Comparison of ENCODE assay signal across 1 cellular context in the genomic region with DNA sequence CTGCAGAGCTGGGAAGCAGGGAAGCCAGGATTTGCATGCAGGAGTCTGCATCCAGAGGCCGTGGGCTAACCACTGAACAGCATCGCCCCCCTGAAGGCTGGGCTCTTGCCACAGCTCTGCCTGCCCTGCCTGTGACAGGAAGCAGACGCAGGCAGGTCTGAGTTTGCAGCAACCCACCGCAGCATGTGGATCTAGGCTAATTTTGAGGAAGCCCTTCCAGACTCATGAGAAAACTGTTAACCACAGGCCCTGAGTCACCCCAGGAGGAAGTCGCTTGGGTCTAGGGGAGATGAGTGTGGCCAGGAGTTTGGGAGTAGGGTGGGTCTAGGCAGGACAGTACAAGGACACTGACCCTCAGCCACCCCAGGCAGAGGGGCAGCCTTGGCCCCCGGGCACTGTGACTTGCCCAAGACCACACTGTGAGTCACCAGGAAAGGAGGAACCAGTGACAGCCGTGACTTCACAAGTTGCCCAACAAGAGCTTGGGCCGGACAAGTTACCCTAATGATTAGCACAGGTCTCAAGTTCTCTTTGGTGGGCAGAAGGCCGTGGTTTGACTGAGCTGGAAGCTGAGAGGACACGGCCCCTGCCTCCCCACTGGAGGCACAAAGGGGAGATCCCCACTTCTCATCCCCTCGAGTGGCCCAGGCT.
TF ChIP-seq lines count a peak whose summit lies in the region.

No MANE protein-coding gene starts in this region.

TF ChIP-seq in K562, 482 proteins besides CTCF, POLR2A, EP300 and RAD21 (continued from another document and continues in another):
- TF ChIP-seq, protein P1, sequence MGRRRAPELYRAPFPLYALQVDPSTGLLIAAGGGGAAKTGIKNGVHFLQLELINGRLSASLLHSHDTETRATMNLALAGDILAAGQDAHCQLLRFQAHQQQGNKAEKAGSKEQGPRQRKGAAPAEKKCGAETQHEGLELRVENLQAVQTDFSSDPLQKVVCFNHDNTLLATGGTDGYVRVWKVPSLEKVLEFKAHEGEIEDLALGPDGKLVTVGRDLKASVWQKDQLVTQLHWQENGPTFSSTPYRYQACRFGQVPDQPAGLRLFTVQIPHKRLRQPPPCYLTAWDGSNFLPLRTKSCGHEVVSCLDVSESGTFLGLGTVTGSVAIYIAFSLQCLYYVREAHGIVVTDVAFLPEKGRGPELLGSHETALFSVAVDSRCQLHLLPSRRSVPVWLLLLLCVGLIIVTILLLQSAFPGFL (CRISPR knock-in tag; IDR thresholded peaks at IDR 0.05), result no peak
- TF ChIP-seq COPS2 (conservative IDR thresholded peaks at IDR 0.05) (no peak), EP400 (IDR thresholded peaks at IDR 0.05) (no peak), STAT5A (IDR thresholded peaks at IDR 0.05; ENCODE audit: borderline replicate concordance, low read length) (no peak), CCNT2 (IDR thresholded peaks at IDR 0.05; ENCODE audit: borderline replicate concordance, extremely low read depth, insufficient read length, low read depth, low read length) (no peak), FOXP1 (CRISPR knock-in tag; IDR thresholded peaks at IDR 0.05) (0 out of 2 replicates have a peak, but pooled peaks have one; percentile 9), PPARD (CRISPR knock-in tag; IDR thresholded peaks at IDR 0.05) (no peak), FOXM1 (IDR thresholded peaks at IDR 0.05; ENCODE audit: low read depth) (no peak), FOXM1 (CRISPR knock-in tag; IDR thresholded peaks at IDR 0.05; ENCODE audit: low read depth) (no peak), CREM (IDR thresholded peaks at IDR 0.05; ENCODE audit: low read depth) (peak; percentile 72), EZH2 (IDR thresholded peaks at IDR 0.05; ENCODE audit: borderline replicate concordance, low read depth, low read length) (no peak), RBFOX2 (IDR thresholded peaks at IDR 0.05; ENCODE audit: low read depth, low read length) (peak; percentile 58), BCL6 (CRISPR knock-in tag; IDR thresholded peaks at IDR 0.05) (peak; percentile 41), NEUROD1 (IDR thresholded peaks at IDR 0.05; ENCODE audit: borderline replicate concordance, low read depth, low read length, partially characterized antibody) (peak; percentile 20), MAZ (CRISPR knock-in tag; conservative IDR thresholded peaks at IDR 0.05 in 1 of 2, IDR thresholded peaks at IDR 0.05 in 1 of 2) (peak; percentile 79 to 88), LCOR (CRISPR knock-in tag; IDR thresholded peaks at IDR 0.05) (peak; percentile 91), RCOR1 (IDR thresholded peaks at IDR 0.05; ENCODE audit: borderline replicate concordance in 1 of 2, low read depth in 2 of 2, low read length in 2 of 2) (peak in 1 of 2 experiments; percentile 35; a peak in 1 of 4 replicates), ELF1 (tag; IDR thresholded peaks at IDR 0.05) (no peak; the same call in 1 of the 2 replicates), TBL1XR1 (IDR thresholded peaks at IDR 0.05; ENCODE audit: low read length in 2 of 2) (no peak), DDX20 (tag; IDR thresholded peaks at IDR 0.05; ENCODE audit: low read depth) (no peak), OTX1 (CRISPR knock-in tag; IDR thresholded peaks at IDR 0.05) (0 out of 2 replicates have a peak, but pooled peaks have one; percentile 51), POLR3G (IDR thresholded peaks at IDR 0.05; ENCODE audit: extremely low read depth, insufficient read length, insufficient replicate concordance) (no peak), KLF1 (tag; IDR thresholded peaks at IDR 0.05) (no peak), RBM34 (IDR thresholded peaks at IDR 0.05; ENCODE audit: borderline replicate concordance, insufficient read depth, low read length) (no peak), ZNF780A (CRISPR knock-in tag; IDR thresholded peaks at IDR 0.05) (no peak)
- TF ChIP-seq, protein P2, sequence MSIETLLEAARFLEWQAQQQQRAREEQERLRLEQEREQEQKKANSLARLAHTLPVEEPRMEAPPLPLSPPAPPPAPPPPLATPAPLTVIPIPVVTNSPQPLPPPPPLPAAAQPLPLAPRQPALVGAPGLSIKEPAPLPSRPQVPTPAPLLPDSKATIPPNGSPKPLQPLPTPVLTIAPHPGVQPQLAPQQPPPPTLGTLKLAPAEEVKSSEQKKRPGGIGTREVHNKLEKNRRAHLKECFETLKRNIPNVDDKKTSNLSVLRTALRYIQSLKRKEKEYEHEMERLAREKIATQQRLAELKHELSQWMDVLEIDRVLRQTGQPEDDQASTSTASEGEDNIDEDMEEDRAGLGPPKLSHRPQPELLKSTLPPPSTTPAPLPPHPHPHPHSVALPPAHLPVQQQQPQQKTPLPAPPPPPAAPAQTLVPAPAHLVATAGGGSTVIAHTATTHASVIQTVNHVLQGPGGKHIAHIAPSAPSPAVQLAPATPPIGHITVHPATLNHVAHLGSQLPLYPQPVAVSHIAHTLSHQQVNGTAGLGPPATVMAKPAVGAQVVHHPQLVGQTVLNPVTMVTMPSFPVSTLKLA (conservative IDR thresholded peaks at IDR 0.05), result peak in 1 of 2 experiments; percentile 77; a peak in 2 of 4 replicates
- TF ChIP-seq, protein P3, sequence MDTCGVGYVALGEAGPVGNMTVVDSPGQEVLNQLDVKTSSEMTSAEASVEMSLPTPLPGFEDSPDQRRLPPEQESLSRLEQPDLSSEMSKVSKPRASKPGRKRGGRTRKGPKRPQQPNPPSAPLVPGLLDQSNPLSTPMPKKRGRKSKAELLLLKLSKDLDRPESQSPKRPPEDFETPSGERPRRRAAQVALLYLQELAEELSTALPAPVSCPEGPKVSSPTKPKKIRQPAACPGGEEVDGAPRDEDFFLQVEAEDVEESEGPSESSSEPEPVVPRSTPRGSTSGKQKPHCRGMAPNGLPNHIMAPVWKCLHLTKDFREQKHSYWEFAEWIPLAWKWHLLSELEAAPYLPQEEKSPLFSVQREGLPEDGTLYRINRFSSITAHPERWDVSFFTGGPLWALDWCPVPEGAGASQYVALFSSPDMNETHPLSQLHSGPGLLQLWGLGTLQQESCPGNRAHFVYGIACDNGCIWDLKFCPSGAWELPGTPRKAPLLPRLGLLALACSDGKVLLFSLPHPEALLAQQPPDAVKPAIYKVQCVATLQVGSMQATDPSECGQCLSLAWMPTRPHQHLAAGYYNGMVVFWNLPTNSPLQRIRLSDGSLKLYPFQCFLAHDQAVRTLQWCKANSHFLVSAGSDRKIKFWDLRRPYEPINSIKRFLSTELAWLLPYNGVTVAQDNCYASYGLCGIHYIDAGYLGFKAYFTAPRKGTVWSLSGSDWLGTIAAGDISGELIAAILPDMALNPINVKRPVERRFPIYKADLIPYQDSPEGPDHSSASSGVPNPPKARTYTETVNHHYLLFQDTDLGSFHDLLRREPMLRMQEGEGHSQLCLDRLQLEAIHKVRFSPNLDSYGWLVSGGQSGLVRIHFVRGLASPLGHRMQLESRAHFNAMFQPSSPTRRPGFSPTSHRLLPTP (IDR thresholded peaks at IDR 0.05; ENCODE audit: borderline replicate concordance, extremely low read depth, insufficient read length), result no peak
- TF ChIP-seq, protein P4, sequence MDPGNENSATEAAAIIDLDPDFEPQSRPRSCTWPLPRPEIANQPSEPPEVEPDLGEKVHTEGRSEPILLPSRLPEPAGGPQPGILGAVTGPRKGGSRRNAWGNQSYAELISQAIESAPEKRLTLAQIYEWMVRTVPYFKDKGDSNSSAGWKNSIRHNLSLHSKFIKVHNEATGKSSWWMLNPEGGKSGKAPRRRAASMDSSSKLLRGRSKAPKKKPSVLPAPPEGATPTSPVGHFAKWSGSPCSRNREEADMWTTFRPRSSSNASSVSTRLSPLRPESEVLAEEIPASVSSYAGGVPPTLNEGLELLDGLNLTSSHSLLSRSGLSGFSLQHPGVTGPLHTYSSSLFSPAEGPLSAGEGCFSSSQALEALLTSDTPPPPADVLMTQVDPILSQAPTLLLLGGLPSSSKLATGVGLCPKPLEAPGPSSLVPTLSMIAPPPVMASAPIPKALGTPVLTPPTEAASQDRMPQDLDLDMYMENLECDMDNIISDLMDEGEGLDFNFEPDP (CRISPR knock-in tag; IDR thresholded peaks at IDR 0.05), result no peak
- TF ChIP-seq, protein P5, sequence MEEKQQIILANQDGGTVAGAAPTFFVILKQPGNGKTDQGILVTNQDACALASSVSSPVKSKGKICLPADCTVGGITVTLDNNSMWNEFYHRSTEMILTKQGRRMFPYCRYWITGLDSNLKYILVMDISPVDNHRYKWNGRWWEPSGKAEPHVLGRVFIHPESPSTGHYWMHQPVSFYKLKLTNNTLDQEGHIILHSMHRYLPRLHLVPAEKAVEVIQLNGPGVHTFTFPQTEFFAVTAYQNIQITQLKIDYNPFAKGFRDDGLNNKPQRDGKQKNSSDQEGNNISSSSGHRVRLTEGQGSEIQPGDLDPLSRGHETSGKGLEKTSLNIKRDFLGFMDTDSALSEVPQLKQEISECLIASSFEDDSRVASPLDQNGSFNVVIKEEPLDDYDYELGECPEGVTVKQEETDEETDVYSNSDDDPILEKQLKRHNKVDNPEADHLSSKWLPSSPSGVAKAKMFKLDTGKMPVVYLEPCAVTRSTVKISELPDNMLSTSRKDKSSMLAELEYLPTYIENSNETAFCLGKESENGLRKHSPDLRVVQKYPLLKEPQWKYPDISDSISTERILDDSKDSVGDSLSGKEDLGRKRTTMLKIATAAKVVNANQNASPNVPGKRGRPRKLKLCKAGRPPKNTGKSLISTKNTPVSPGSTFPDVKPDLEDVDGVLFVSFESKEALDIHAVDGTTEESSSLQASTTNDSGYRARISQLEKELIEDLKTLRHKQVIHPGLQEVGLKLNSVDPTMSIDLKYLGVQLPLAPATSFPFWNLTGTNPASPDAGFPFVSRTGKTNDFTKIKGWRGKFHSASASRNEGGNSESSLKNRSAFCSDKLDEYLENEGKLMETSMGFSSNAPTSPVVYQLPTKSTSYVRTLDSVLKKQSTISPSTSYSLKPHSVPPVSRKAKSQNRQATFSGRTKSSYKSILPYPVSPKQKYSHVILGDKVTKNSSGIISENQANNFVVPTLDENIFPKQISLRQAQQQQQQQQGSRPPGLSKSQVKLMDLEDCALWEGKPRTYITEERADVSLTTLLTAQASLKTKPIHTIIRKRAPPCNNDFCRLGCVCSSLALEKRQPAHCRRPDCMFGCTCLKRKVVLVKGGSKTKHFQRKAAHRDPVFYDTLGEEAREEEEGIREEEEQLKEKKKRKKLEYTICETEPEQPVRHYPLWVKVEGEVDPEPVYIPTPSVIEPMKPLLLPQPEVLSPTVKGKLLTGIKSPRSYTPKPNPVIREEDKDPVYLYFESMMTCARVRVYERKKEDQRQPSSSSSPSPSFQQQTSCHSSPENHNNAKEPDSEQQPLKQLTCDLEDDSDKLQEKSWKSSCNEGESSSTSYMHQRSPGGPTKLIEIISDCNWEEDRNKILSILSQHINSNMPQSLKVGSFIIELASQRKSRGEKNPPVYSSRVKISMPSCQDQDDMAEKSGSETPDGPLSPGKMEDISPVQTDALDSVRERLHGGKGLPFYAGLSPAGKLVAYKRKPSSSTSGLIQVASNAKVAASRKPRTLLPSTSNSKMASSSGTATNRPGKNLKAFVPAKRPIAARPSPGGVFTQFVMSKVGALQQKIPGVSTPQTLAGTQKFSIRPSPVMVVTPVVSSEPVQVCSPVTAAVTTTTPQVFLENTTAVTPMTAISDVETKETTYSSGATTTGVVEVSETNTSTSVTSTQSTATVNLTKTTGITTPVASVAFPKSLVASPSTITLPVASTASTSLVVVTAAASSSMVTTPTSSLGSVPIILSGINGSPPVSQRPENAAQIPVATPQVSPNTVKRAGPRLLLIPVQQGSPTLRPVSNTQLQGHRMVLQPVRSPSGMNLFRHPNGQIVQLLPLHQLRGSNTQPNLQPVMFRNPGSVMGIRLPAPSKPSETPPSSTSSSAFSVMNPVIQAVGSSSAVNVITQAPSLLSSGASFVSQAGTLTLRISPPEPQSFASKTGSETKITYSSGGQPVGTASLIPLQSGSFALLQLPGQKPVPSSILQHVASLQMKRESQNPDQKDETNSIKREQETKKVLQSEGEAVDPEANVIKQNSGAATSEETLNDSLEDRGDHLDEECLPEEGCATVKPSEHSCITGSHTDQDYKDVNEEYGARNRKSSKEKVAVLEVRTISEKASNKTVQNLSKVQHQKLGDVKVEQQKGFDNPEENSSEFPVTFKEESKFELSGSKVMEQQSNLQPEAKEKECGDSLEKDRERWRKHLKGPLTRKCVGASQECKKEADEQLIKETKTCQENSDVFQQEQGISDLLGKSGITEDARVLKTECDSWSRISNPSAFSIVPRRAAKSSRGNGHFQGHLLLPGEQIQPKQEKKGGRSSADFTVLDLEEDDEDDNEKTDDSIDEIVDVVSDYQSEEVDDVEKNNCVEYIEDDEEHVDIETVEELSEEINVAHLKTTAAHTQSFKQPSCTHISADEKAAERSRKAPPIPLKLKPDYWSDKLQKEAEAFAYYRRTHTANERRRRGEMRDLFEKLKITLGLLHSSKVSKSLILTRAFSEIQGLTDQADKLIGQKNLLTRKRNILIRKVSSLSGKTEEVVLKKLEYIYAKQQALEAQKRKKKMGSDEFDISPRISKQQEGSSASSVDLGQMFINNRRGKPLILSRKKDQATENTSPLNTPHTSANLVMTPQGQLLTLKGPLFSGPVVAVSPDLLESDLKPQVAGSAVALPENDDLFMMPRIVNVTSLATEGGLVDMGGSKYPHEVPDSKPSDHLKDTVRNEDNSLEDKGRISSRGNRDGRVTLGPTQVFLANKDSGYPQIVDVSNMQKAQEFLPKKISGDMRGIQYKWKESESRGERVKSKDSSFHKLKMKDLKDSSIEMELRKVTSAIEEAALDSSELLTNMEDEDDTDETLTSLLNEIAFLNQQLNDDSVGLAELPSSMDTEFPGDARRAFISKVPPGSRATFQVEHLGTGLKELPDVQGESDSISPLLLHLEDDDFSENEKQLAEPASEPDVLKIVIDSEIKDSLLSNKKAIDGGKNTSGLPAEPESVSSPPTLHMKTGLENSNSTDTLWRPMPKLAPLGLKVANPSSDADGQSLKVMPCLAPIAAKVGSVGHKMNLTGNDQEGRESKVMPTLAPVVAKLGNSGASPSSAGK (IDR thresholded peaks at IDR 0.05), result peak; percentile 78
- TF ChIP-seq, protein P6, sequence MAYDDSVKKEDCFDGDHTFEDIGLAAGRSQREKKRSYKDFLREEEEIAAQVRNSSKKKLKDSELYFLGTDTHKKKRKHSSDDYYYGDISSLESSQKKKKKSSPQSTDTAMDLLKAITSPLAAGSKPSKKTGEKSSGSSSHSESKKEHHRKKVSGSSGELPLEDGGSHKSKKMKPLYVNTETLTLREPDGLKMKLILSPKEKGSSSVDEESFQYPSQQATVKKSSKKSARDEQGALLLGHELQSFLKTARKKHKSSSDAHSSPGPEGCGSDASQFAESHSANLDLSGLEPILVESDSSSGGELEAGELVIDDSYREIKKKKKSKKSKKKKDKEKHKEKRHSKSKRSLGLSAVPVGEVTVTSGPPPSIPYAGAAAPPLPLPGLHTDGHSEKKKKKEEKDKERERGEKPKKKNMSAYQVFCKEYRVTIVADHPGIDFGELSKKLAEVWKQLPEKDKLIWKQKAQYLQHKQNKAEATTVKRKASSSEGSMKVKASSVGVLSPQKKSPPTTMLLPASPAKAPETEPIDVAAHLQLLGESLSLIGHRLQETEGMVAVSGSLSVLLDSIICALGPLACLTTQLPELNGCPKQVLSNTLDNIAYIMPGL (CRISPR knock-in tag; IDR thresholded peaks at IDR 0.05), result no peak
- TF ChIP-seq, protein P7, sequence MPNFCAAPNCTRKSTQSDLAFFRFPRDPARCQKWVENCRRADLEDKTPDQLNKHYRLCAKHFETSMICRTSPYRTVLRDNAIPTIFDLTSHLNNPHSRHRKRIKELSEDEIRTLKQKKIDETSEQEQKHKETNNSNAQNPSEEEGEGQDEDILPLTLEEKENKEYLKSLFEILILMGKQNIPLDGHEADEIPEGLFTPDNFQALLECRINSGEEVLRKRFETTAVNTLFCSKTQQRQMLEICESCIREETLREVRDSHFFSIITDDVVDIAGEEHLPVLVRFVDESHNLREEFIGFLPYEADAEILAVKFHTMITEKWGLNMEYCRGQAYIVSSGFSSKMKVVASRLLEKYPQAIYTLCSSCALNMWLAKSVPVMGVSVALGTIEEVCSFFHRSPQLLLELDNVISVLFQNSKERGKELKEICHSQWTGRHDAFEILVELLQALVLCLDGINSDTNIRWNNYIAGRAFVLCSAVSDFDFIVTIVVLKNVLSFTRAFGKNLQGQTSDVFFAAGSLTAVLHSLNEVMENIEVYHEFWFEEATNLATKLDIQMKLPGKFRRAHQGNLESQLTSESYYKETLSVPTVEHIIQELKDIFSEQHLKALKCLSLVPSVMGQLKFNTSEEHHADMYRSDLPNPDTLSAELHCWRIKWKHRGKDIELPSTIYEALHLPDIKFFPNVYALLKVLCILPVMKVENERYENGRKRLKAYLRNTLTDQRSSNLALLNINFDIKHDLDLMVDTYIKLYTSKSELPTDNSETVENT (CRISPR knock-in tag; IDR thresholded peaks at IDR 0.05), result no peak
